ENCODE assay signal across 18 cellular contexts in genomic region chr11:66333896-66334604, GRCh38. TPM values are rescaled to one million over a fixed set of nuclear protein-coding genes. Genes with fewer than 3 reads are reported as not detected.
DNase-seq lines count a peak whose midpoint lies in the region; ATAC-seq lines count a peak whose summit lies in the region.
"Had no signal": no experiment of that assay in that cellular context is flagged by ENCODE, and none has a peak within 500 bp of the region (broad histone marks: within the 10 kb centered on the region; RNA-seq: fewer than 3 reads in every experiment).

No MANE protein-coding gene starts in this region.

- no peaks in the 10 kb centered on the region for H3K9me3 ChIP-seq in esophagus (ENCODE audit: control insufficient read depth in 2 of 2, insufficient read depth in 1 of 2, low read depth in 1 of 2, low read length in 1 of 2)
- H3K9me3 ChIP-seq: colonic mucosa, uterus had no signal

- H3K27ac ChIP-seq in esophagus (ENCODE audit: low read depth in 2 of 2, low read length in 1 of 2), result no peak overlapping the region
- H3K27ac ChIP-seq: colonic mucosa, PC-9, uterus had no signal

- H3K4me3 ChIP-seq in esophagus (ENCODE audit: low read depth in 1 of 2, low read length in 2 of 2) (peak overlapping the region; percentile 63 to 66), skeletal muscle cell (ENCODE audit: low read depth, low read length) (peak overlapping the region; percentile 77)
- H3K4me3 ChIP-seq: colonic mucosa, smooth muscle cell, uterus had no signal

- WGBS in esophagus, 2 donors, result 59 to 71% methylated on average over 28 to 29 of the region's 29 CpGs

- H3K27me3 Mint-ChIP-seq in activated T-cell treated with anti-CD3 and anti-CD28 coated beads, Interleukin-2, amount 50 U/mL, for 24 hours, result no peaks in the 10 kb centered on the region
- H3K27me3 Mint-ChIP-seq: T-cell had no signal

- no peak overlapping the region for H3K4me3 Mint-ChIP-seq in activated T-cell treated with anti-CD3 and anti-CD28 coated beads, Interleukin-2, amount 50 U/mL, for 24 hours
- H3K4me3 Mint-ChIP-seq: memory B cell had no signal

- no peaks in the 10 kb centered on the region for H3K27me3 ChIP-seq in esophagus (ENCODE audit: control insufficient read depth in 1 of 2, insufficient read depth in 2 of 2, low read length in 2 of 2)
- H3K27me3 ChIP-seq: colonic mucosa, uterus had no signal

- H3K27ac Mint-ChIP-seq in activated T-cell treated with anti-CD3 and anti-CD28 coated beads, Interleukin-2, amount 50 U/mL, for 24 hours, result no peak overlapping the region
- H3K27ac Mint-ChIP-seq: activated naive CD4-positive, alpha-beta T cell treated with anti-CD3 and anti-CD28 coated beads, Interleukin-2, amount 50 U/mL, for 72 hours; memory B cell; T-cell had no signal

- ATAC-seq in GM21786 (IDR thresholded peaks at IDR 0.05; ENCODE audit: unreplicated experiment), result no peak
- ATAC-seq: activated naive CD4-positive, alpha-beta T cell treated with anti-CD3 and anti-CD28 coated beads, Interleukin-2, amount 50 U/mL, for 72 hours; T-cell had no signal

- H3K4me1 ChIP-seq in esophagus (ENCODE audit: control insufficient read depth in 2 of 2, insufficient read depth in 2 of 2, low read length in 1 of 2), result peaks cover 8 to 42% of the 10 kb centered on the region in 2 donors

- DNase-seq in activated T-cell treated with anti-CD3 and anti-CD28 coated beads, Interleukin-2, amount 50 U/mL, for 1 hour, result peak; percentile 11
- no peak for DNase-seq in activated T-cell treated with anti-CD3 and anti-CD28 coated beads, Interleukin-2, amount 50 U/mL, for 24 hours
- peak; percentile 5 for DNase-seq in NCI-H526 treated with DMSO at 0.1 percent for 48 hours (lab: John Stamatoyannopoulos, UW)
- DNase-seq in skeletal muscle cell (ENCODE audit: low read depth), result no peak
- no peak for DNase-seq in NCI-H69 (lab: John Stamatoyannopoulos, UW)
- no peak for DNase-seq in OCI-M2 (lab: John Stamatoyannopoulos, UW; ENCODE audit: unreplicated experiment)
- DNase-seq: activated CD8-positive, alpha-beta memory T cell treated with anti-CD3 and anti-CD28 coated beads, Interleukin-2, amount 50 U/mL, for 48 hours; colonic mucosa; NCI-H1417; PC-9; stimulated activated naive CD4-positive, alpha-beta T cell treated with Interleukin-2 at 50 U/mL for 16 hours; T-cell; uterus had no signal

- H3K36me3 ChIP-seq in esophagus (ENCODE audit: control insufficient read depth in 2 of 2, insufficient read depth in 2 of 2, low read length in 1 of 2), result peaks cover 0 to 29% of the 10 kb centered on the region in 2 donors
- H3K36me3 ChIP-seq: colonic mucosa, uterus had no signal

- peaks cover 28% of the 10 kb centered on the region for H3K4me1 Mint-ChIP-seq in activated T-cell treated with anti-CD3 and anti-CD28 coated beads, Interleukin-2, amount 50 U/mL, for 24 hours (ENCODE audit: low read depth)

- peaks cover 22% of the 10 kb centered on the region for H3K36me3 Mint-ChIP-seq in activated T-cell treated with anti-CD3 and anti-CD28 coated beads, Interleukin-2, amount 50 U/mL, for 24 hours (ENCODE audit: low read depth)
- H3K36me3 Mint-ChIP-seq: activated naive CD4-positive, alpha-beta T cell treated with anti-CD3 and anti-CD28 coated beads, Interleukin-2, amount 50 U/mL, for 72 hours had no signal

- H3K9me3 Mint-ChIP-seq in activated T-cell treated with anti-CD3 and anti-CD28 coated beads, Interleukin-2, amount 50 U/mL, for 24 hours, result no peaks in the 10 kb centered on the region
- H3K9me3 Mint-ChIP-seq: activated naive CD4-positive, alpha-beta T cell treated with anti-CD3 and anti-CD28 coated beads, Interleukin-2, amount 50 U/mL, for 72 hours; memory B cell; T-cell had no signal

RNA-seq across cellular contexts. Expression of gene RIN1, which starts 2.2 kb away (rescaled TPM):
- polyA plus RNA-seq in esophagus, result 10 to 100 TPM; 18.1 to 27.3 TPM

RNA-seq across cellular contexts. Expression of gene BRMS1, which starts 10.9 kb away (rescaled TPM):
- polyA plus RNA-seq in esophagus, result 10 to 100 TPM; 44.1 to 49.9 TPM

RNA-seq across cellular contexts. Expression of gene B4GAT1, which starts 13.4 kb away (rescaled TPM):
- polyA plus RNA-seq in esophagus, result 1 to 10 TPM; 4.9 to 7.0 TPM

RNA-seq across cellular contexts. Expression of gene CD248, which starts 17.2 kb away (rescaled TPM):
- 1 to 10 TPM; 1.4 to 3.3 TPM for polyA plus RNA-seq in esophagus

RNA-seq across cellular contexts. Expression of gene SLC29A2, which starts 37.5 kb away (rescaled TPM):
- 1 to 10 TPM; 4.7 to 7.8 TPM for polyA plus RNA-seq in esophagus

Comparison
In these comparisons a context has a peak if more than half of its experiments do, and no peak if none do; other contexts are left out.
1. DNase-seq: peak in activated T-cell treated with anti-CD3 and anti-CD28 coated beads, Interleukin-2, amount 50 U/mL, for 1 hour (single experiment) and NCI-H526 treated with DMSO at 0.1 percent for 48 hours (single experiment); none in activated T-cell treated with anti-CD3 and anti-CD28 coated beads, Interleukin-2, amount 50 U/mL, for 24 hours (single experiment), skeletal muscle cell (single experiment), NCI-H69 (single experiment) and OCI-M2 (single experiment).